ENCODE assay signal across 10 cellular contexts in genomic region chr20:64271636-64272035, GRCh38. TPM values are rescaled to one million over a fixed set of nuclear protein-coding genes. Genes with fewer than 3 reads are reported as not detected.
DNase-seq lines count a peak whose midpoint lies in the region; TF ChIP-seq lines count a peak whose summit lies in the region.
"Had no signal": no experiment of that assay in that cellular context is flagged by ENCODE, and none has a peak within 500 bp of the region (broad histone marks: within the 10 kb centered on the region; RNA-seq: fewer than 3 reads in every experiment).

No MANE protein-coding gene starts in this region.

- H3K9me3 Mint-ChIP-seq in CD14-positive monocyte: peaks cover 0 to 1% (median 0%) of the 10 kb centered on the region in 7 donors
- peaks cover 0 to 5% (median 0%) of the 10 kb centered on the region in 5 experiments for H3K9me3 Mint-ChIP-seq in brain
- H3K9me3 Mint-ChIP-seq in nephron progenitor cell: peaks cover 13% of the 10 kb centered on the region
- H3K9me3 Mint-ChIP-seq: GM23338 had no signal

- no peaks in the 10 kb centered on the region for H3K4me1 Mint-ChIP-seq in CD14-positive monocyte
- H3K4me1 Mint-ChIP-seq in brain: peaks cover 4% of the 10 kb centered on the region
- peaks cover 7% of the 10 kb centered on the region for H3K4me1 Mint-ChIP-seq in nephron progenitor cell
- H3K4me1 Mint-ChIP-seq: GM23338 had no signal

- peak overlapping the region in 4 of 7 donors; percentile 7 to 73 (median 21) for H3K27ac Mint-ChIP-seq in CD14-positive monocyte
- peak overlapping the region in 3 of 5 experiments; percentile 3 to 81 (median 50) for H3K27ac Mint-ChIP-seq in brain
- peak overlapping the region; percentile 34 for H3K27ac Mint-ChIP-seq in nephron progenitor cell
- H3K27ac Mint-ChIP-seq: GM23338 had no signal

- H3K27me3 Mint-ChIP-seq in CD14-positive monocyte (ENCODE audit: low read depth in 3 of 3) (no peaks in the 10 kb centered on the region), brain (peaks cover 6% of the 10 kb centered on the region), nephron progenitor cell (ENCODE audit: low read depth, poor library complexity) (peaks cover 2% of the 10 kb centered on the region)

- in situ Hi-C loops in GM13976 (cut with MboI; ENCODE audit: low sequenced_read_pairs, unreplicated experiment): no loop called here
- in situ Hi-C loops in KBM-7 (cut with MboI; ENCODE audit: low pct_unique_long_range_greater_than_20kb, low sequenced_read_pairs): no loop called here

- intact Hi-C loops in CD14-positive monocyte (cut with micrococcal nuclease): no loop called here

- H3K36me3 Mint-ChIP-seq in CD14-positive monocyte: peaks cover 58 to 64% of the 10 kb centered on the region in 2 donors
- H3K36me3 Mint-ChIP-seq in brain: peaks cover 46% of the 10 kb centered on the region
- peaks cover 62% of the 10 kb centered on the region for H3K36me3 Mint-ChIP-seq in nephron progenitor cell (ENCODE audit: low read depth)

- H3K4me3 Mint-ChIP-seq in CD14-positive monocyte: no peak overlapping the region
- peak overlapping the region in 2 of 5 experiments; percentile 45 to 63 for H3K4me3 Mint-ChIP-seq in brain
- no peak overlapping the region for H3K4me3 Mint-ChIP-seq in nephron progenitor cell
- H3K4me3 Mint-ChIP-seq: GM23338 had no signal

- DNase-seq in NCI-H1417 (lab: John Stamatoyannopoulos, UW) (peak in 2 of 3 experiments; percentile 43 to 63), NCI-H1417 treated with DMSO at 0.1 percent for 48 hours (lab: John Stamatoyannopoulos, UW) (no peak), CD14-positive monocyte (ENCODE audit: low spot score) (no peak), nephron progenitor cell (no peak), GM13976 (ENCODE audit: low spot score) (no peak), KBM-7 (no peak), NCI-H2107 treated with DMSO at 0.1 percent for 48 hours (lab: John Stamatoyannopoulos, UW; ENCODE audit: unreplicated experiment) (no peak)
- DNase-seq: H7 had no signal

- TF ChIP-seq CTCF in CD14-positive monocyte (IDR thresholded peaks at IDR 0.05): no peak
- TF ChIP-seq CTCF in brain (conservative IDR thresholded peaks at IDR 0.05): no peak
- no peak for TF ChIP-seq CTCF in nephron progenitor cell (IDR thresholded peaks at IDR 0.05)
- TF ChIP-seq CTCF in GM13976 (IDR thresholded peaks at IDR 0.05; ENCODE audit: borderline replicate concordance, control extremely low read depth, extremely low read depth, insufficient read depth, missing control alignments): no peak

RNA-seq across cellular contexts. Expression of gene PCMTD2, which starts 16.1 kb away (rescaled TPM):
- polyA plus RNA-seq in CD14-positive monocyte: 10 to 100 TPM; 26.5 to 27.6 TPM
- 44.4 TPM for polyA plus RNA-seq in brain (ENCODE audit: insufficient read depth, low read depth, low replicate concordance)

Comparison
In these comparisons a context has a peak if more than half of its experiments do, and no peak if none do; other contexts are left out.
1. DNase-seq: peak in NCI-H1417 (2 of 3); none in NCI-H1417 treated with DMSO at 0.1 percent for 48 hours (single experiment), CD14-positive monocyte (single experiment), nephron progenitor cell (single experiment), GM13976 (single experiment), KBM-7 (single experiment) and NCI-H2107 treated with DMSO at 0.1 percent for 48 hours (single experiment).
2. Peak in every context shown above with its lines, with median percentiles within 50 percentile points of each other: H3K27ac Mint-ChIP-seq.